ENCODE assay signal across 28 cellular contexts in genomic region chr2:209209943-209210342, GRCh38.
"Had no signal": no experiment of that assay in that cellular context is flagged by ENCODE, and none has a peak within 500 bp of the region (broad histone marks: within the 10 kb centered on the region; RNA-seq: fewer than 3 reads in every experiment).

No MANE protein-coding gene starts in this region.

- H3K27me3 ChIP-seq: ascending aorta, body of pancreas, SJSA1 had no signal

- H3K4me1 Mint-ChIP-seq: activated naive CD4-positive, alpha-beta T cell treated with anti-CD3 and anti-CD28 coated beads, Interleukin-2, amount 50 U/mL, for 24 hours; activated naive CD8-positive, alpha-beta T cell treated with anti-CD3 and anti-CD28 coated beads, Interleukin-2, amount 50 U/mL, for 24 hours had no signal

- H3K4me1 ChIP-seq: ascending aorta, body of pancreas, SJSA1 had no signal

- H3K36me3 Mint-ChIP-seq: activated naive CD4-positive, alpha-beta T cell treated with anti-CD3 and anti-CD28 coated beads, Interleukin-2, amount 50 U/mL, for 24 hours had no signal

- H3K36me3 ChIP-seq: ascending aorta, SJSA1 had no signal

- H3K27ac Mint-ChIP-seq: activated CD8-positive, alpha-beta T cell treated with anti-CD3 and anti-CD28 coated beads, Interleukin-2, amount 10 ng/mL, durations not matched to agents 7 days and 5 days; activated naive CD4-positive, alpha-beta T cell treated with anti-CD3 and anti-CD28 coated beads, Interleukin-2, amount 50 U/mL, for 24 hours; activated naive CD8-positive, alpha-beta T cell treated with anti-CD3 and anti-CD28 coated beads, Interleukin-2, amount 50 U/mL, for 24 hours; activated T-cell treated with anti-CD3 and anti-CD28 coated beads, Interleukin-2, amount 50 U/mL, for 24 hours; activated T-helper 1 cell treated with anti-CD3 and anti-CD28 coated beads, Interleukin-12 subunit alpha, Interleukin-12 subunit beta, Interleukin-2, Interleukin-4 antibody, amounts not matched to agents 30 ng/mL and 10 ng/mL and 1 ng/mL, durations not matched to agents 14 hours and 24 hours and 36 hours; T-helper 2 cell treated with Interferon-gamma antibody and Interleukin-4, amounts not matched to agents 5 μg/mL and 100 μg/mL, for 36 hours had no signal

- H3K9me3 ChIP-seq: ascending aorta, body of pancreas, SJSA1 had no signal

- H3K4me3 ChIP-seq: ascending aorta, body of pancreas, SJSA1 had no signal

- FAIRE-seq: bronchial epithelial cell, RCC 7860 had no signal

- H3K4me3 Mint-ChIP-seq: activated CD8-positive, alpha-beta T cell treated with anti-CD3 and anti-CD28 coated beads, Interleukin-2, amount 10 ng/mL, durations not matched to agents 7 days and 5 days; activated naive CD4-positive, alpha-beta T cell treated with anti-CD3 and anti-CD28 coated beads, Interleukin-2, amount 50 U/mL, for 24 hours; activated naive CD8-positive, alpha-beta T cell treated with anti-CD3 and anti-CD28 coated beads, Interleukin-2, amount 50 U/mL, for 24 hours; activated T-cell treated with anti-CD3 and anti-CD28 coated beads, Interleukin-2, amount 50 U/mL, for 24 hours; activated T-helper 1 cell treated with anti-CD3 and anti-CD28 coated beads, Interleukin-12 subunit alpha, Interleukin-12 subunit beta, Interleukin-2, Interleukin-4 antibody, amounts not matched to agents 30 ng/mL and 10 ng/mL and 1 ng/mL, durations not matched to agents 14 hours and 24 hours and 36 hours; T-helper 2 cell treated with Interferon-gamma antibody and Interleukin-4, amounts not matched to agents 5 μg/mL and 100 μg/mL, for 36 hours had no signal

- H3K27me3 Mint-ChIP-seq: activated naive CD4-positive, alpha-beta T cell treated with anti-CD3 and anti-CD28 coated beads, Interleukin-2, amount 50 U/mL, for 24 hours; activated T-cell treated with anti-CD3 and anti-CD28 coated beads, Interleukin-2, amount 50 U/mL, for 24 hours had no signal

- H3K9me3 Mint-ChIP-seq: activated naive CD4-positive, alpha-beta T cell treated with anti-CD3 and anti-CD28 coated beads, Interleukin-2, amount 50 U/mL, for 24 hours; activated T-cell treated with anti-CD3 and anti-CD28 coated beads, Interleukin-2, amount 50 U/mL, for 24 hours; activated T-helper 1 cell treated with anti-CD3 and anti-CD28 coated beads, Interleukin-12 subunit alpha, Interleukin-12 subunit beta, Interleukin-2, Interleukin-4 antibody, amounts not matched to agents 30 ng/mL and 10 ng/mL and 1 ng/mL, durations not matched to agents 14 hours and 24 hours and 36 hours; T-helper 2 cell treated with Interferon-gamma antibody and Interleukin-4, amounts not matched to agents 5 μg/mL and 100 μg/mL, for 36 hours had no signal

- DNase-seq: activated CD4-positive, alpha-beta T cell treated with anti-CD3 and anti-CD28 coated beads for 48 hours; activated CD4-positive, alpha-beta T cell treated with anti-CD3 and anti-CD28 coated beads, Interleukin-2, amount 50 U/mL, for 4 hours; activated CD4-positive, CD25-positive, alpha-beta regulatory T cell treated with anti-CD3 and anti-CD28 coated beads, Interleukin-2, amount 50 U/mL, for 72 hours; activated CD8-positive, alpha-beta memory T cell treated with anti-CD3 and anti-CD28 coated beads, Interleukin-2, amount 50 U/mL, for 48 hours; activated CD8-positive, alpha-beta T cell treated with anti-CD3 and anti-CD28 coated beads, Interleukin-2, amount 10 ng/mL, durations not matched to agents 7 days and 5 days; activated effector memory CD4-positive, alpha-beta T cell treated with Interleukin-2 at 50 U/mL for 16 hours; activated naive CD4-positive, alpha-beta T cell; activated naive CD8-positive, alpha-beta T cell treated with anti-CD3 and anti-CD28 coated beads, Interleukin-2, amount 50 U/mL, for 24 hours; activated T-cell treated with anti-CD3 and anti-CD28 coated beads, Interleukin-2, amount 50 U/mL, for 24 hours; amniotic stem cell; central memory CD4-positive, alpha-beta T cell; NCI-H1048; NCI-H1930; NCI-H2171 treated with DMSO at 0.1 percent for 48 hours; NCI-H226; NCI-H526; PC-3; SHP77; SW 1271 had no signal

- ATAC-seq: activated CD8-positive, alpha-beta T cell treated with anti-CD3 and anti-CD28 coated beads, Interleukin-2, amount 10 ng/mL, durations not matched to agents 7 days and 5 days; activated naive CD8-positive, alpha-beta T cell treated with anti-CD3 and anti-CD28 coated beads, Interleukin-2, amount 50 U/mL, for 24 hours; PC-3; SK-N-SH treated with all-trans-retinoic acid at 6 μM for 48 hours had no signal

- H3K27ac ChIP-seq: ascending aorta, SJSA1 had no signal
